29 cellular contexts compared by ENCODE assay signal in genomic region chr15:58967479-58967878, GRCh38.
"Had no signal": no experiment of that assay in that cellular context is flagged by ENCODE, and none has a peak within 500 bp of the region (broad histone marks: within the 10 kb centered on the region; RNA-seq: fewer than 3 reads in every experiment).

No MANE protein-coding gene starts in this region.

- H3K27ac Mint-ChIP-seq: naive thymus-derived CD4-positive, alpha-beta T cell; natural killer cell treated with Interleukin-12 subunit alpha and Interleukin-12 subunit beta and Interleukin-15 and Interleukin-18, amount 100 ng/mL, for 72 hours; nephron progenitor cell; stimulated activated naive B cell treated with anti-CD40 and anti-IgM and Interleukin-4, amounts not matched to agents 10 μg/mL and 1 μg/mL and 100 μg/mL, for 72 hours; stimulated activated naive CD8-positive, alpha-beta T cell treated with anti-CD3 and anti-CD28 coated beads, Interleukin-15, Interleukin-2, amounts not matched to agents 100 ng/mL and 50 ng/mL, for 24 hours had no signal

- H3K4me3 Mint-ChIP-seq: naive thymus-derived CD4-positive, alpha-beta T cell; natural killer cell treated with Interleukin-12 subunit alpha and Interleukin-12 subunit beta and Interleukin-15 and Interleukin-18, amount 100 ng/mL, for 72 hours; nephron progenitor cell; neural crest cell; stimulated activated naive B cell treated with anti-CD40 and anti-IgM and Interleukin-4, amounts not matched to agents 10 μg/mL and 1 μg/mL and 100 μg/mL, for 72 hours; stimulated activated naive CD8-positive, alpha-beta T cell treated with anti-CD3 and anti-CD28 coated beads, Interleukin-15, Interleukin-2, amounts not matched to agents 100 ng/mL and 50 ng/mL, for 24 hours had no signal

- H3K4me1 Mint-ChIP-seq: nephron progenitor cell; neural crest cell; stimulated activated naive B cell treated with anti-CD40 and anti-IgM and Interleukin-4, amounts not matched to agents 10 μg/mL and 1 μg/mL and 100 μg/mL, for 72 hours had no signal

- H3K4me3 ChIP-seq: pancreas, prostate gland, skin epidermis, smooth muscle cell, spleen, stomach, thoracic aorta, thyroid gland, tibial nerve, upper lobe of left lung, vagina had no signal

- H3K9me3 Mint-ChIP-seq: naive thymus-derived CD4-positive, alpha-beta T cell; natural killer cell treated with Interleukin-12 subunit alpha and Interleukin-12 subunit beta and Interleukin-15 and Interleukin-18, amount 100 ng/mL, for 72 hours; nephron progenitor cell; neural crest cell; stimulated activated naive B cell treated with anti-CD40 and anti-IgM and Interleukin-4, amounts not matched to agents 10 μg/mL and 1 μg/mL and 100 μg/mL, for 72 hours; stimulated activated naive CD8-positive, alpha-beta T cell treated with anti-CD3 and anti-CD28 coated beads, Interleukin-15, Interleukin-2, amounts not matched to agents 100 ng/mL and 50 ng/mL, for 24 hours had no signal

- FAIRE-seq: pancreas, urothelium cell line had no signal

- H3K9me3 ChIP-seq: neutrophil, pancreas, prostate gland, spleen, stomach, thoracic aorta, thyroid gland, tibial nerve, upper lobe of left lung, vagina had no signal

- DNase-seq: naive thymus-derived CD4-positive, alpha-beta T cell; nephron progenitor cell; nucleus accumbens; pancreas; right cardiac atrium; spleen; stimulated activated CD4-positive, alpha-beta T cell treated with anti-CD3 and anti-CD28 coated beads, Interleukin-12 subunit alpha, Interleukin-12 subunit beta, amount 100 ng/mL, for 4 hours; stimulated activated CD4-positive, alpha-beta T cell treated with anti-CD3 and anti-CD28 coated beads, Interleukin-1b, Interleukin-23, amount 100 ng/mL, for 48 hours; stimulated activated CD4-positive, alpha-beta T cell treated with anti-CD3 and anti-CD28 coated beads, Interleukin-4, amount 100 ng/mL, for 1 hour; stimulated activated CD4-positive, alpha-beta T cell treated with anti-CD3 and anti-CD28 coated beads, Interleukin-4, amount 100 ng/mL, for 4 hours; stimulated activated CD8-positive, alpha-beta memory T cell treated with anti-CD3 and anti-CD28 coated beads, Interleukin-4, amount 100 ng/mL, for 48 hours; stimulated activated naive B cell treated with anti-CD40 and anti-IgM and Interleukin-4, amounts not matched to agents 10 μg/mL and 1 μg/mL and 100 μg/mL, for 72 hours; stimulated activated naive CD4-positive, alpha-beta T cell treated with Interleukin-2 at 50 U/mL for 16 hours; stomach; thyroid gland; trophoblast cell; upper lobe of left lung had no signal

- H3K36me3 Mint-ChIP-seq: natural killer cell treated with Interleukin-12 subunit alpha and Interleukin-12 subunit beta and Interleukin-15 and Interleukin-18, amount 100 ng/mL, for 72 hours had no signal

- ATAC-seq: naive thymus-derived CD4-positive, alpha-beta T cell; natural killer cell treated with Interleukin-12 subunit alpha and Interleukin-12 subunit beta and Interleukin-15 and Interleukin-18, amount 100 ng/mL, for 72 hours; pancreas; right cardiac atrium; sciatic nerve; stimulated activated naive B cell treated with anti-CD40 and anti-IgM and Interleukin-4, amounts not matched to agents 10 μg/mL and 1 μg/mL and 100 μg/mL, for 72 hours had no signal

- H3K27me3 Mint-ChIP-seq: stimulated activated naive B cell treated with anti-CD40 and anti-IgM and Interleukin-4, amounts not matched to agents 10 μg/mL and 1 μg/mL and 100 μg/mL, for 72 hours; stimulated activated naive CD8-positive, alpha-beta T cell treated with anti-CD3 and anti-CD28 coated beads, Interleukin-15, Interleukin-2, amounts not matched to agents 100 ng/mL and 50 ng/mL, for 24 hours had no signal

- H3K36me3 ChIP-seq: neutrophil, pancreas, prostate gland, spleen, stomach, thoracic aorta, thyroid gland, tibial nerve, upper lobe of left lung, vagina had no signal

- H3K4me2 ChIP-seq: smooth muscle cell had no signal

- H3K4me1 ChIP-seq: pancreas, prostate gland, spleen, stomach, thyroid gland, tibial nerve, upper lobe of left lung, vagina had no signal

- H3K27me3 ChIP-seq: pancreas, spleen, stomach, thyroid gland, tibial nerve, upper lobe of left lung, vagina had no signal

- H3K27ac ChIP-seq: neutrophil, pancreas, prostate gland, skin epidermis, spleen, stomach, thoracic aorta, thyroid gland, tibial nerve, upper lobe of left lung, vagina had no signal
